ENCODE assay signal across 8 cellular contexts in the genomic region with DNA sequence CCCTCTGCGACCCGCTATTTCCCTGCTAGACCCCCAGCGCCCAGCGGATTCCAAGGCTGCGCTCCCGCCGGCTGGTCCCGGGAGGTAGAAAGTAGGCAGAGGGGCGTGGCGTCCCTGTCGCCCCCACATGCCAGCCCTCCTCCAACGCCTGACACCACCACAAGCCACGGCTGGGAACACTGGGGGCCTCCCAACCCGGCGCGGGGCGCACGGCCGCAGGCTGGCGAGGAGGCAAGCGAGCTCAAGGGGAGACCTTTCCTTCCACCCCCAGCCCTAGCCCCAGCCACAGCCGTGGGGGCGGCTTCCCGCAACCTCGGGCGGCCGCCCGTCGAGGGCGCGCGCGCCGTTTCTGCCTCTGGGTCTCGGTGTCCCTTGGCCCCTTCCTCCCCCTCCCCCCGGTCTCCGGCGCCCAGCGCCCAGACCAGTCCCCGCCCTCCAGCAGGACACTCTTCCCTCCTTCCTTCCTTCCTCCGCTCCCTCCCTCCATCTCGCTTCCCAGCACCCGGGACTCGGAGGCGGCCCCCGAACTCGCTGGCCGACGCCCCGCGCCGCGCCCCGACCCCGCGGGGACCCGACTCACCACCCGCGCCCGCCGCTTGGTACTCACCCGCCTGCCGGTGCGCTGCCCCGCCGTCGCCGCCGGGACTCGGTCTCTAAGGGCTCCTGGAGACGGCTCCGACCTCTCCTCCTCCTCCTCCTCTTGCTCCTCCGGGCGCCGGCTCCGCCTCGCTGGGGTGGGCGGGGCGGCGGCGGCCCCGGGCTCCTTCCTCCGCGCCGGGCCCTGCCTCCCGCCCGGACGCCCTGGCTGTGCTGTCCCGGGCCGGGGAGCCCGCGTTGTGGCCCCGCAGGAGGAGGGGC. TPM values are rescaled to one million over a fixed set of nuclear protein-coding genes. Genes with fewer than 3 reads are reported as not detected.
DNase-seq lines count a peak whose midpoint lies in the region; ATAC-seq and TF ChIP-seq lines count a peak whose summit lies in the region.

TSS of gene GNG12 (minus strand) at position 731 of the 858 bp plus-strand sequence. CDS start 125,781 bp downstream, outside the sequence.

- no peak within 1 kb of the TSS for H3T11ph ChIP-seq in H9 (ENCODE audit: low read length)

- peaks cover 37% of the 10 kb centered on the region for H3K27me3 Mint-ChIP-seq in H9 (ENCODE audit: low read depth)
- peaks cover 67% of the 10 kb centered on the region for H3K27me3 Mint-ChIP-seq in brain

- DNase-seq in DND-41 (peak; percentile 23), H9 (peak; percentile 89), Peyer's patch (peak in 2 of 3 donors; percentile 78 to 86), iPS DF 19.7 (ENCODE audit: low read depth, low spot score) (peak; percentile 82), renal cortical epithelial cell (ENCODE audit: low read depth) (peak; percentile 48), NCI-H1930 (lab: John Stamatoyannopoulos, UW) (no peak)

- no peak within 1 kb of the TSS for H4K91ac ChIP-seq in H9 (ENCODE audit: insufficient read length, low read depth, low read length)

- no peak within 1 kb of the TSS for H2BK20ac ChIP-seq in H9 (ENCODE audit: low read depth, low read length, poor library complexity, severe bottlenecking)

- peak within 1 kb of the TSS; percentile 77 for H3K14ac ChIP-seq in H9 (ENCODE audit: insufficient read depth, low read length)

- H3K4me3 ChIP-seq in DND-41 (ENCODE audit: low read depth in 1 of 2, low read length in 2 of 2) (peak within 1 kb of the TSS in 1 of 2 experiments; percentile 30; a peak in 1 of 4 replicates), Peyer's patch (peak within 1 kb of the TSS; percentile 44 to 96 (median 70))

- no peak within 1 kb of the TSS for H3K4ac ChIP-seq in H9 (ENCODE audit: low read depth, low read length)

- H3K79me2 ChIP-seq in DND-41 (ENCODE audit: insufficient read depth, low read length): no peaks in the 10 kb centered on the region
- no peaks in the 10 kb centered on the region; the same call in 1 of the 2 replicates for H3K79me2 ChIP-seq in H9 (ENCODE audit: insufficient read depth, low read length)

- ATAC-seq in DND-41 (ENCODE audit: insufficient read depth, low read depth) (peak; percentile 75), GM21737 (IDR thresholded peaks at IDR 0.05; ENCODE audit: unreplicated experiment) (no peak)

- no peak within 1 kb of the TSS for H2AK5ac ChIP-seq in H9 (ENCODE audit: insufficient read length, low read length)

- H3K18ac ChIP-seq in H9 (ENCODE audit: insufficient read length, low read depth, low read length): peak within 1 kb of the TSS; percentile 46

- no peak for TF ChIP-seq CTCF in DND-41 (IDR thresholded peaks at IDR 0.05; ENCODE audit: borderline replicate concordance, extremely low read depth, low read length, poor library complexity, severe bottlenecking)
- TF ChIP-seq CTCF in H9 (conservative IDR thresholded peaks at IDR 0.05): no peak
- no peak for TF ChIP-seq CTCF in Peyer's patch (IDR thresholded peaks at IDR 0.05)
- no peak for TF ChIP-seq CTCF in brain (conservative IDR thresholded peaks at IDR 0.05)

- H3K36me3 Mint-ChIP-seq in H9 (ENCODE audit: insufficient read depth in 1 of 3, low read depth in 3 of 3): no peaks in the 10 kb centered on the region; a peak in 1 of 7 replicates
- H3K36me3 Mint-ChIP-seq in brain: no peaks in the 10 kb centered on the region

- H2BK5ac ChIP-seq in H9 (ENCODE audit: insufficient read length, low read length): no peak within 1 kb of the TSS

- H3K27ac Mint-ChIP-seq in H9 (peak within 1 kb of the TSS in 1 of 3 experiments; percentile 60; a peak in 2 of 7 replicates), brain (peak within 1 kb of the TSS; percentile 92 to 99 (median 95))

- H4K20me1 ChIP-seq in DND-41 (ENCODE audit: insufficient read depth, low read length) (peaks cover 4% of the 10 kb centered on the region; the same call in 1 of the 2 replicates), H9 (ENCODE audit: control insufficient read depth, insufficient read depth, insufficient read length) (no peaks in the 10 kb centered on the region)

- no peak within 1 kb of the TSS for H3K23ac ChIP-seq in H9 (ENCODE audit: insufficient read length, low read depth, low read length)

- peaks cover 16% of the 10 kb centered on the region for H3K23me2 ChIP-seq in H9 (ENCODE audit: insufficient read length, low read depth, low read length, poor library complexity, severe bottlenecking)

- H2AFZ ChIP-seq in DND-41 (ENCODE audit: low read depth, low read length) (no peak within 1 kb of the TSS), H9 (ENCODE audit: low read length) (no peak within 1 kb of the TSS)

- no peak within 1 kb of the TSS; the same call in 1 of the 2 replicates for H2BK15ac ChIP-seq in H9 (ENCODE audit: low read depth, low read length)

- H3K4me1 ChIP-seq in DND-41 (ENCODE audit: insufficient read depth, low read length) (peaks cover 3% of the 10 kb centered on the region; the same call in 1 of the 2 replicates), H9 (ENCODE audit: insufficient read depth, low read length) (no peaks in the 10 kb centered on the region; the same call in 1 of the 2 replicates), Peyer's patch (peaks cover 0 to 39% (median 2%) of the 10 kb centered on the region in 4 donors)

- no CpG with 5 or more reads among the region's 93 CpGs for WGBS in H9 (ENCODE audit: extremely low coverage, insufficient read length, low lambda C conversion rate)

- H3K9me3 Mint-ChIP-seq in H9: no peaks in the 10 kb centered on the region
- H3K9me3 Mint-ChIP-seq in brain: no peaks in the 10 kb centered on the region

- no peaks in the 10 kb centered on the region for H3K9me3 ChIP-seq in DND-41 (ENCODE audit: insufficient read depth, low read length, severe bottlenecking)
- no peaks in the 10 kb centered on the region for H3K9me3 ChIP-seq in H9 (ENCODE audit: control insufficient read depth, low read depth, low read length)
- no peaks in the 10 kb centered on the region for H3K9me3 ChIP-seq in Peyer's patch

- no peak within 1 kb of the TSS for H2BK12ac ChIP-seq in H9 (ENCODE audit: insufficient read length, low read depth, low read length)

- no peak within 1 kb of the TSS for H4K5ac ChIP-seq in H9 (ENCODE audit: insufficient read length, low read depth, low read length)

- no peaks in the 10 kb centered on the region for H3K36me3 ChIP-seq in DND-41 (ENCODE audit: insufficient read depth, low read length)
- no peaks in the 10 kb centered on the region for H3K36me3 ChIP-seq in Peyer's patch

- H2BK120ac ChIP-seq in H9 (ENCODE audit: low read depth, low read length, poor library complexity, severe bottlenecking): no peak within 1 kb of the TSS

- H3K4me2 ChIP-seq in DND-41 (ENCODE audit: insufficient read depth, low read length) (peak within 1 kb of the TSS; percentile 48), H9 (ENCODE audit: insufficient read depth, insufficient read length, low read length) (peak within 1 kb of the TSS; percentile 86)

- peak within 1 kb of the TSS; percentile 77 to 97 for H3K4me3 Mint-ChIP-seq in H9
- H3K4me3 Mint-ChIP-seq in brain: peak within 1 kb of the TSS; percentile 95 to 99 (median 96)

- H3K27me3 ChIP-seq in DND-41 (ENCODE audit: insufficient read depth, low read length, poor library complexity) (peaks cover 61% of the 10 kb centered on the region), H9 (ENCODE audit: insufficient read depth, low read length) (peaks cover 4% of the 10 kb centered on the region), Peyer's patch (no peaks in the 10 kb centered on the region)

- H3K4me1 Mint-ChIP-seq in H9 (peaks cover 29 to 38% of the 10 kb centered on the region in 2 experiments), brain (peaks cover 42% of the 10 kb centered on the region)

- no peak within 1 kb of the TSS for H3K56ac ChIP-seq in H9 (ENCODE audit: insufficient read length, low read depth, low read length)

- no peak within 1 kb of the TSS for H3K27ac ChIP-seq in DND-41 (ENCODE audit: low read length)
- no peak within 1 kb of the TSS for H3K27ac ChIP-seq in H9 (ENCODE audit: insufficient read length, low read depth, low read length)
- peak within 1 kb of the TSS; percentile 68 to 98 (median 92) for H3K27ac ChIP-seq in Peyer's patch

- H3K79me1 ChIP-seq in H9 (ENCODE audit: insufficient read depth, low read depth, low read length, poor library complexity, severe bottlenecking): no peaks in the 10 kb centered on the region

- no peak within 1 kb of the TSS for H3K9ac ChIP-seq in DND-41 (ENCODE audit: low read depth, low read length)
- H3K9ac ChIP-seq in H9 (ENCODE audit: extremely low read depth, insufficient read length, low read length): peak within 1 kb of the TSS; percentile 26

- TF ChIP-seq POLR2A in Peyer's patch (IDR thresholded peaks at IDR 0.05): peak; percentile 69 to 80

- H4K8ac ChIP-seq in H9 (replicated peaks; ENCODE audit: insufficient read length, low read depth, low read length): no peak within 1 kb of the TSS

RNA-seq across cellular contexts. Expression of gene GNG12, which starts in this region (rescaled TPM):
- total RNA-seq in H9 (2021) (14.3 and 14.6 TPM in 2 replicates), Peyer's patch (100 to 1,000 TPM in 3 of 4 donors, 10 to 100 TPM in 1; 61.9 to 271 (median 165) TPM), renal cortical epithelial cell (207 and 230 TPM in 2 replicates)
- polyA plus RNA-seq in brain (ENCODE audit: insufficient read depth, low read depth, low replicate concordance): 7.6 TPM

Comparison
In these comparisons a context has a peak if more than half of its experiments do, and no peak if none do; other contexts are left out.
1. DNase-seq: peak in DND-41 (single experiment), H9 (single experiment), Peyer's patch (2 of 3), iPS DF 19.7 (single experiment) and renal cortical epithelial cell (single experiment); none in NCI-H1930 (0 of 2).
2. H3K27ac ChIP-seq: peak in Peyer's patch (4 of 4); none in DND-41 (single experiment) and H9 (single experiment).